8 cellular contexts compared by ENCODE assay signal in the genomic region with DNA sequence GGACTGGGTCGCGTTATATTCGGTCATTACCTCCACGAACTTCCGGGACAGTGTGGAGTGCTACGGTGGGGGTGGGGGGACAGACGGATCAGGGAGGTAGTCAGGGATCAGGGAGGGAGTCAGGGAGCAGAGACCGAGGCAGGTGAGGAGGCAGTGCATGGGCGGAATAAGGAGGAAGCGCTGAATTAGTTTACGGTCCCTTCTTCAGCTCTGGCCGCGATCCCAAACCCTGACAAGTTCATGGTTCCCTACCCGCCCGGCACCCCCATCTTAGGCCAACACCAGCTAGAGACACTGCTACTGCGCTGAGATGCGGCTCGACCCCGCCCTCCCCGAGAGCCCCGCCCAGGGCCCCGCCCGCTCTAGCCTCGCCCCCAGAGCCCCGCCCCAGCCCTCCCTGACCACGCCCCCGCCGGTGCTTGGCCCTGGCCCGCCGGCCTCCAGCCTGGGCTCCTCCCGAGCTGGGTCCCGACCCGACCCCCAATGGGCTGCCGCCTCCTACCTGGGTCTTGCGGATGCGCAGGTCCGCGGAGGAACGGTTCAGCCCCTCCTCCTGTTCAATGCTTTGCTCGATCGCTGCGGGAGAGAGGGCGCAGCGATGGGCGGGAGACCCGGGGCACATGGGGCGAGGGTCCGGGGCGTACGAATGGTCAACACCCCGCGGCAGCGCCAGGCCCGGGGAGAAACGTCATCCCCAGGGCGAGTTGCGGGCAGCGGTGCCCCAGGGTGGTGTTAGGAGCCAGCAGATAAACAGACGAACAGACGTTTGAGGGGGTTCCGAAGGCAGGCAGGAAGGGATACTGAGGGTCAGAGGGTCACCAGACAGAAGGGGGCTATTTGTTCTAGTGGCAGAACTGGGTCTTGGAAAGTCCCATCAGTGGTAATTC. TPM values are rescaled to one million over a fixed set of nuclear protein-coding genes. Genes with fewer than 3 reads are reported as not detected.
DNase-seq lines count a peak whose midpoint lies in the region; ATAC-seq and TF ChIP-seq lines count a peak whose summit lies in the region.

No MANE protein-coding gene starts in this region.

- intact Hi-C loops in CD8-positive, alpha-beta T cell (cut with DNase I, micrococcal nuclease) = loop anchor here (1.0 to 2.0 kb wide), 9 partner anchors 36 to 145 kb away; a partner anchor contains a TSS
- intact Hi-C loops in ascending aorta (cut with DNase I) = loop anchor here (1.0 to 5.0 kb wide), 5 partner anchors 36 to 875 kb away; a partner anchor contains a TSS

- peak overlapping the region; percentile 90 for H3K27ac Mint-ChIP-seq in CD8-positive, alpha-beta T cell
- H3K27ac Mint-ChIP-seq in T-helper 17 cell = no peak overlapping the region

- H3K36me3 Mint-ChIP-seq in CD8-positive, alpha-beta T cell = no peaks in the 10 kb centered on the region
- H3K36me3 Mint-ChIP-seq in T-helper 17 cell (ENCODE audit: low read depth) = no peaks in the 10 kb centered on the region

- POLR2A ChIA-PET in CD8-positive, alpha-beta T cell (lab: Charles Lee) = no interaction called here

- H3K4me3 Mint-ChIP-seq in CD8-positive, alpha-beta T cell = peak overlapping the region; percentile 85
- peak overlapping the region; percentile 33 for H3K4me3 Mint-ChIP-seq in T-helper 17 cell

- H3K4me1 Mint-ChIP-seq in CD8-positive, alpha-beta T cell (ENCODE audit: low read depth) = peaks cover 10% of the 10 kb centered on the region
- H3K4me1 Mint-ChIP-seq in T-helper 17 cell = peaks cover 2% of the 10 kb centered on the region

- H3K27me3 ChIP-seq in CD8-positive, alpha-beta T cell (ENCODE audit: insufficient read depth, low read length) = no peaks in the 10 kb centered on the region
- H3K27me3 ChIP-seq in ascending aorta (no peaks in the 10 kb centered on the region), skeletal muscle tissue (ENCODE audit: control insufficient read depth in 3 of 3, insufficient read depth in 3 of 3, low read length in 3 of 3) (peaks cover under 1 to 5% (median 5%) of the 10 kb centered on the region in 3 donors)

- DNase-seq in CD8-positive, alpha-beta T cell = peak; percentile 67 to 88 (median 80)
- DNase-seq in HuH-7 (ENCODE audit: low spot score) (peak; percentile 90), T-helper 17 cell (peak; percentile 60 to 85 (median 82)), ascending aorta (ENCODE audit: low spot score in 2 of 2) (peak in 1 of 2 donors; percentile 90), hypothalamus (lab: John Stamatoyannopoulos, UW) (peak in 28 of 51 donors; percentile 3 to 69 (median 30))

- peak overlapping the region; percentile 93 for H3K4me3 ChIP-seq in CD8-positive, alpha-beta T cell (ENCODE audit: low read depth, low read length)
- peak overlapping the region; percentile 65 to 78 for H3K4me3 ChIP-seq in ascending aorta
- H3K4me3 ChIP-seq in skeletal muscle tissue (ENCODE audit: low read length in 3 of 3) = peak overlapping the region; percentile 55 to 85 (median 77)

- no peak for TF ChIP-seq CTCF in CD8-positive, alpha-beta T cell (IDR thresholded peaks at IDR 0.05)
- no peak for TF ChIP-seq CTCF in ascending aorta (IDR thresholded peaks at IDR 0.05)

- H3K9me3 Mint-ChIP-seq in CD8-positive, alpha-beta T cell = no peaks in the 10 kb centered on the region

- CTCF ChIA-PET in CD8-positive, alpha-beta T cell (lab: Charles Lee) = interaction anchor here (1.3 kb wide), 1 partner anchor 145 kb away, joined by 3 read pairs; no protein-coding TSS in a partner anchor

- H3K9me3 ChIP-seq in CD8-positive, alpha-beta T cell (ENCODE audit: low read length) = no peaks in the 10 kb centered on the region
- H3K9me3 ChIP-seq in T-helper 17 cell (ENCODE audit: control insufficient read depth, low read length, poor library complexity, severe bottlenecking) (no peaks in the 10 kb centered on the region), ascending aorta (no peaks in the 10 kb centered on the region), skeletal muscle tissue (ENCODE audit: control insufficient read depth in 3 of 3, low read length in 3 of 3) (no peaks in the 10 kb centered on the region)

- peaks cover 11% of the 10 kb centered on the region for H3K4me1 ChIP-seq in CD8-positive, alpha-beta T cell (ENCODE audit: insufficient read depth, low read length)
- peaks cover 9 to 27% of the 10 kb centered on the region in 2 donors for H3K4me1 ChIP-seq in ascending aorta
- H3K4me1 ChIP-seq in skeletal muscle tissue (ENCODE audit: control insufficient read depth in 3 of 3, insufficient read depth in 3 of 3, low read length in 3 of 3) = peaks cover 4 to 14% (median 7%) of the 10 kb centered on the region in 3 donors

- H3K9ac ChIP-seq in skeletal muscle tissue (ENCODE audit: low read depth in 1 of 3, low read length in 3 of 3) = peak overlapping the region; percentile 47 to 76 (median 65)

- no peaks in the 10 kb centered on the region for H3K36me3 ChIP-seq in CD8-positive, alpha-beta T cell (ENCODE audit: insufficient read depth, low read length)
- H3K36me3 ChIP-seq in ascending aorta (no peaks in the 10 kb centered on the region), skeletal muscle tissue (ENCODE audit: control insufficient read depth in 3 of 3, insufficient read depth in 3 of 3, low read length in 3 of 3) (no peaks in the 10 kb centered on the region)

- ATAC-seq in CD8-positive, alpha-beta T cell = peak; percentile 99
- ATAC-seq in GM21381 (IDR thresholded peaks at IDR 0.05; ENCODE audit: unreplicated experiment) = peak; percentile 82
- peak; percentile 99 for ATAC-seq in T-helper 17 cell
- no peak for ATAC-seq in GM19035 (IDR thresholded peaks at IDR 0.05; ENCODE audit: unreplicated experiment)

- H3K27ac ChIP-seq in CD8-positive, alpha-beta T cell (ENCODE audit: low read depth, low read length) = peak overlapping the region; percentile 55
- H3K27ac ChIP-seq in ascending aorta = peak overlapping the region; percentile 90 to 94
- peak overlapping the region; percentile 74 for H3K27ac ChIP-seq in skeletal muscle tissue (ENCODE audit: low read depth, low read length)

- no peaks in the 10 kb centered on the region for H3K27me3 Mint-ChIP-seq in CD8-positive, alpha-beta T cell (ENCODE audit: low read depth)
- no peaks in the 10 kb centered on the region for H3K27me3 Mint-ChIP-seq in T-helper 17 cell

RNA-seq across cellular contexts. Expression of a gene that starts 12.2 kb away (rescaled TPM):
- under 1 TPM; 0.19 to 0.25 TPM for total RNA-seq in CD8-positive, alpha-beta T cell
- total RNA-seq in T-helper 17 cell = under 1 TPM; 0.21 to 0.60 TPM
- 35.2 TPM for total RNA-seq in ascending aorta
- total RNA-seq in skeletal muscle tissue = 12.5 TPM

RNA-seq across cellular contexts. Expression of a gene that starts 13.2 kb away (rescaled TPM):
- 1 to 10 TPM; 2.3 to 2.7 TPM for total RNA-seq in CD8-positive, alpha-beta T cell
- total RNA-seq in T-helper 17 cell (under 1 TPM; 0.27 to 0.47 TPM), ascending aorta (2.0 TPM), skeletal muscle tissue (not detected)

RNA-seq across cellular contexts. Expression of a gene that starts 36.1 kb away (rescaled TPM):
- total RNA-seq in CD8-positive, alpha-beta T cell = 10 to 100 TPM; 63.8 to 69.9 TPM
- 10 to 100 TPM; 72.0 to 72.1 TPM for total RNA-seq in T-helper 17 cell
- total RNA-seq in ascending aorta = 79.1 TPM
- total RNA-seq in skeletal muscle tissue = 19.3 TPM

RNA-seq across cellular contexts. Expression of a gene that starts 39.7 kb away (rescaled TPM):
- 10 to 100 TPM; 43.6 to 48.3 TPM for total RNA-seq in CD8-positive, alpha-beta T cell
- total RNA-seq in T-helper 17 cell (10 to 100 TPM; 31.3 to 45.5 TPM), ascending aorta (8.3 TPM), skeletal muscle tissue (3.7 TPM)

RNA-seq across cellular contexts. Expression of a gene that starts 48.4 kb away (rescaled TPM):
- 1 to 10 TPM; 2.0 to 2.8 TPM for total RNA-seq in CD8-positive, alpha-beta T cell
- total RNA-seq in T-helper 17 cell (1 to 10 TPM; 6.4 to 7.5 TPM), ascending aorta (39.0 TPM), skeletal muscle tissue (9.4 TPM)
